16 cellular contexts compared by ENCODE assay signal in the genomic region with DNA sequence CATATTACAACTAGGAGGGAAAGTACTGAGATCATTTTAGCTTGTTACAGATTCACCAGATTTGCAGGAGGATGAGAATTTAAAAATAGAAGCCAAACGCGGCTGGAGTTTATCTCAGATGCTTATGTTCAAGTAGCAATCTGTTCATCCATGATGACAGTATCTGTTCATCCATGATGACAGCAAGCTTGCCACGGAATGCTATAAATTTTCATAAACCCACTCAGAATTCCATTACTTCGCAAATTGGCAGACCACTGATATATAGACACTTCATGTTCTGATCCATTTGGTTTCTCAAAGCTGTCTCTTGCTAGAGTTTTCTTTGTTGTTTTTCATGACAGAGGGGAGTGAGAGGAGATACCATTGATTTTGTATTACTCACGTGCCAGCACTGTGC.
DNase-seq lines count a peak whose midpoint lies in the region; ATAC-seq and TF ChIP-seq lines count a peak whose summit lies in the region.
"Had no signal": no experiment of that assay in that cellular context is flagged by ENCODE, and none has a peak within 500 bp of the region (broad histone marks: within the 10 kb centered on the region; RNA-seq: fewer than 3 reads in every experiment).

No MANE protein-coding gene starts in this region.

- H3K9me3 Mint-ChIP-seq in WTC11 (no peaks in the 10 kb centered on the region), endodermal cell (no peaks in the 10 kb centered on the region)
- H3K9me3 Mint-ChIP-seq: CD4-positive, alpha-beta memory T cell had no signal

- no peak for TF ChIP-seq CTCF in WTC11 (IDR thresholded peaks at IDR 0.05)
- no peak for TF ChIP-seq CTCF in endodermal cell (conservative IDR thresholded peaks at IDR 0.05)

- H3K27ac ChIP-seq in endodermal cell (ENCODE audit: low read depth, low read length) (peak overlapping the region; percentile 6), Karpas-422 (ENCODE audit: low read length) (no peak overlapping the region)
- H3K27ac ChIP-seq: GM23248 had no signal

- H3K36me3 Mint-ChIP-seq in WTC11 (no peaks in the 10 kb centered on the region), endodermal cell (ENCODE audit: low read depth) (no peaks in the 10 kb centered on the region)
- H3K36me3 Mint-ChIP-seq: CD4-positive, alpha-beta memory T cell had no signal

- H3K9me3 ChIP-seq in endodermal cell (ENCODE audit: control insufficient read depth, low read length) = no peaks in the 10 kb centered on the region
- H3K9me3 ChIP-seq in Karpas-422 (ENCODE audit: low read length) = no peaks in the 10 kb centered on the region

- DNase-seq in NCI-H524 treated with DMSO at 0.1 percent for 48 hours (lab: John Stamatoyannopoulos, UW) (peak; percentile 47), WTC11 (ENCODE audit: low spot score) (no peak), endodermal cell (no peak), putamen (ENCODE audit: low spot score) (peak; percentile 11), AG08396 (ENCODE audit: low spot score) (no peak), Karpas-422 (no peak)
- DNase-seq: CD4-positive, alpha-beta memory T cell; GM23248; KBM-7; NCI-H2029 treated with DMSO at 0.1 percent for 48 hours; NCI-H345; NCI-H774; RPMI8226; SIG-M5 had no signal

- ATAC-seq in WTC11 (no peak), GM19324 (IDR thresholded peaks at IDR 0.05; ENCODE audit: low FRiP score, unreplicated experiment) (no peak)
- ATAC-seq: HCT116 had no signal

- WGBS in endodermal cell (ENCODE audit: insufficient coverage in 1 of 2, insufficient read length in 1 of 2), 2 experiments = 93 to 96% methylated on average over 4 to 5 of the region's 5 CpGs

- peaks cover 11% of the 10 kb centered on the region for H3K4me1 Mint-ChIP-seq in WTC11
- H3K4me1 Mint-ChIP-seq in endodermal cell = peaks cover 35% of the 10 kb centered on the region
- H3K4me1 Mint-ChIP-seq: CD4-positive, alpha-beta memory T cell had no signal

- H3K9ac ChIP-seq in endodermal cell (ENCODE audit: extremely low read depth, low read length, poor library complexity, severe bottlenecking) (no peak overlapping the region), Karpas-422 (ENCODE audit: low read length) (no peak overlapping the region)
- H3K9ac ChIP-seq: GM23248 had no signal

- no peak overlapping the region for H2AFZ ChIP-seq in Karpas-422 (ENCODE audit: low read length)
- H2AFZ ChIP-seq: GM23248 had no signal

- H3K36me3 ChIP-seq in endodermal cell (ENCODE audit: control insufficient read depth, insufficient read depth, low read length) (no peaks in the 10 kb centered on the region), Karpas-422 (ENCODE audit: insufficient read depth, low read length) (no peaks in the 10 kb centered on the region)

- H3K27me3 Mint-ChIP-seq in WTC11 (ENCODE audit: low read depth) (no peaks in the 10 kb centered on the region), endodermal cell (ENCODE audit: insufficient read depth) (no peaks in the 10 kb centered on the region)

- no peaks in the 10 kb centered on the region for H3K9me2 ChIP-seq in Karpas-422 (replicated peaks; ENCODE audit: insufficient read depth, low read length)

- H4K20me1 ChIP-seq in Karpas-422 (ENCODE audit: insufficient read depth, low read depth, low read length) = no peaks in the 10 kb centered on the region

- CTCF ChIA-PET in WTC11 (lab: Charles Lee) = interaction anchor here (1.6 kb wide), 1 partner anchor 163 kb away, joined by 3 read pairs; no protein-coding TSS in a partner anchor

- H3K4me2 ChIP-seq in Karpas-422 (ENCODE audit: low read depth, low read length, poor library complexity, severe bottlenecking) = no peak overlapping the region

- H3K27me3 ChIP-seq in endodermal cell (ENCODE audit: control insufficient read depth, insufficient read depth, low read length, poor library complexity, severe bottlenecking) = no peaks in the 10 kb centered on the region
- no peaks in the 10 kb centered on the region for H3K27me3 ChIP-seq in Karpas-422 (ENCODE audit: low read length)

- H3K4me3 ChIP-seq in endodermal cell (ENCODE audit: low read length) (no peak overlapping the region), Karpas-422 (ENCODE audit: low read length) (no peak overlapping the region)
- H3K4me3 ChIP-seq: GM23248 had no signal

- no peaks in the 10 kb centered on the region for H3K79me2 ChIP-seq in Karpas-422 (ENCODE audit: low read length)

- H3K27ac Mint-ChIP-seq in WTC11 = peak overlapping the region; percentile 42
- no peak overlapping the region for H3K27ac Mint-ChIP-seq in endodermal cell
- H3K27ac Mint-ChIP-seq: CD4-positive, alpha-beta memory T cell had no signal

- H3K4me1 ChIP-seq in endodermal cell (ENCODE audit: control insufficient read depth, insufficient read depth, low read length) (peaks cover 7% of the 10 kb centered on the region), Karpas-422 (ENCODE audit: low read length) (no peaks in the 10 kb centered on the region)

- no peak overlapping the region for H3K4me3 Mint-ChIP-seq in WTC11
- no peak overlapping the region for H3K4me3 Mint-ChIP-seq in endodermal cell
- H3K4me3 Mint-ChIP-seq: CD4-positive, alpha-beta memory T cell had no signal

- POLR2A ChIA-PET in WTC11 (lab: Charles Lee) = no interaction called here

TF ChIP-seq in WTC11, 78 proteins besides CTCF, POLR2A, EP300 and RAD21 (continues in another document):
- TF ChIP-seq TEAD4 (CRISPR knock-in tag; IDR thresholded peaks at IDR 0.05) = no peak
- TF ChIP-seq, protein P1, sequence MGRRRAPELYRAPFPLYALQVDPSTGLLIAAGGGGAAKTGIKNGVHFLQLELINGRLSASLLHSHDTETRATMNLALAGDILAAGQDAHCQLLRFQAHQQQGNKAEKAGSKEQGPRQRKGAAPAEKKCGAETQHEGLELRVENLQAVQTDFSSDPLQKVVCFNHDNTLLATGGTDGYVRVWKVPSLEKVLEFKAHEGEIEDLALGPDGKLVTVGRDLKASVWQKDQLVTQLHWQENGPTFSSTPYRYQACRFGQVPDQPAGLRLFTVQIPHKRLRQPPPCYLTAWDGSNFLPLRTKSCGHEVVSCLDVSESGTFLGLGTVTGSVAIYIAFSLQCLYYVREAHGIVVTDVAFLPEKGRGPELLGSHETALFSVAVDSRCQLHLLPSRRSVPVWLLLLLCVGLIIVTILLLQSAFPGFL (CRISPR knock-in tag; IDR thresholded peaks at IDR 0.05; ENCODE audit: borderline replicate concordance) = no peak
- no peak for TF ChIP-seq CREM (CRISPR knock-in tag; IDR thresholded peaks at IDR 0.05)
- TF ChIP-seq, protein P2, sequence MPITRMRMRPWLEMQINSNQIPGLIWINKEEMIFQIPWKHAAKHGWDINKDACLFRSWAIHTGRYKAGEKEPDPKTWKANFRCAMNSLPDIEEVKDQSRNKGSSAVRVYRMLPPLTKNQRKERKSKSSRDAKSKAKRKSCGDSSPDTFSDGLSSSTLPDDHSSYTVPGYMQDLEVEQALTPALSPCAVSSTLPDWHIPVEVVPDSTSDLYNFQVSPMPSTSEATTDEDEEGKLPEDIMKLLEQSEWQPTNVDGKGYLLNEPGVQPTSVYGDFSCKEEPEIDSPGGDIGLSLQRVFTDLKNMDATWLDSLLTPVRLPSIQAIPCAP (CRISPR knock-in tag; IDR thresholded peaks at IDR 0.05) = no peak
- TF ChIP-seq, protein P3, sequence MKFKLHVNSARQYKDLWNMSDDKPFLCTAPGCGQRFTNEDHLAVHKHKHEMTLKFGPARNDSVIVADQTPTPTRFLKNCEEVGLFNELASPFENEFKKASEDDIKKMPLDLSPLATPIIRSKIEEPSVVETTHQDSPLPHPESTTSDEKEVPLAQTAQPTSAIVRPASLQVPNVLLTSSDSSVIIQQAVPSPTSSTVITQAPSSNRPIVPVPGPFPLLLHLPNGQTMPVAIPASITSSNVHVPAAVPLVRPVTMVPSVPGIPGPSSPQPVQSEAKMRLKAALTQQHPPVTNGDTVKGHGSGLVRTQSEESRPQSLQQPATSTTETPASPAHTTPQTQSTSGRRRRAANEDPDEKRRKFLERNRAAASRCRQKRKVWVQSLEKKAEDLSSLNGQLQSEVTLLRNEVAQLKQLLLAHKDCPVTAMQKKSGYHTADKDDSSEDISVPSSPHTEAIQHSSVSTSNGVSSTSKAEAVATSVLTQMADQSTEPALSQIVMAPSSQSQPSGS (CRISPR knock-in tag; IDR thresholded peaks at IDR 0.05; ENCODE audit: borderline replicate concordance, low read depth) = no peak
- no peak for TF ChIP-seq TEAD1 (CRISPR knock-in tag; IDR thresholded peaks at IDR 0.05)
- TF ChIP-seq, protein P4, sequence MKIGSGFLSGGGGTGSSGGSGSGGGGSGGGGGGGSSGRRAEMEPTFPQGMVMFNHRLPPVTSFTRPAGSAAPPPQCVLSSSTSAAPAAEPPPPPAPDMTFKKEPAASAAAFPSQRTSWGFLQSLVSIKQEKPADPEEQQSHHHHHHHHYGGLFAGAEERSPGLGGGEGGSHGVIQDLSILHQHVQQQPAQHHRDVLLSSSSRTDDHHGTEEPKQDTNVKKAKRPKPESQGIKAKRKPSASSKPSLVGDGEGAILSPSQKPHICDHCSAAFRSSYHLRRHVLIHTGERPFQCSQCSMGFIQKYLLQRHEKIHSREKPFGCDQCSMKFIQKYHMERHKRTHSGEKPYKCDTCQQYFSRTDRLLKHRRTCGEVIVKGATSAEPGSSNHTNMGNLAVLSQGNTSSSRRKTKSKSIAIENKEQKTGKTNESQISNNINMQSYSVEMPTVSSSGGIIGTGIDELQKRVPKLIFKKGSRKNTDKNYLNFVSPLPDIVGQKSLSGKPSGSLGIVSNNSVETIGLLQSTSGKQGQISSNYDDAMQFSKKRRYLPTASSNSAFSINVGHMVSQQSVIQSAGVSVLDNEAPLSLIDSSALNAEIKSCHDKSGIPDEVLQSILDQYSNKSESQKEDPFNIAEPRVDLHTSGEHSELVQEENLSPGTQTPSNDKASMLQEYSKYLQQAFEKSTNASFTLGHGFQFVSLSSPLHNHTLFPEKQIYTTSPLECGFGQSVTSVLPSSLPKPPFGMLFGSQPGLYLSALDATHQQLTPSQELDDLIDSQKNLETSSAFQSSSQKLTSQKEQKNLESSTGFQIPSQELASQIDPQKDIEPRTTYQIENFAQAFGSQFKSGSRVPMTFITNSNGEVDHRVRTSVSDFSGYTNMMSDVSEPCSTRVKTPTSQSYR (CRISPR knock-in tag; IDR thresholded peaks at IDR 0.05) = no peak
- TF ChIP-seq NR2C2 (CRISPR knock-in tag; IDR thresholded peaks at IDR 0.05) = no peak
- TF ChIP-seq ESRRA (CRISPR knock-in tag; IDR thresholded peaks at IDR 0.05; ENCODE audit: borderline replicate concordance) = no peak
- TF ChIP-seq PRRX2 (CRISPR knock-in tag; IDR thresholded peaks at IDR 0.05) = no peak
- TF ChIP-seq, protein P5, sequence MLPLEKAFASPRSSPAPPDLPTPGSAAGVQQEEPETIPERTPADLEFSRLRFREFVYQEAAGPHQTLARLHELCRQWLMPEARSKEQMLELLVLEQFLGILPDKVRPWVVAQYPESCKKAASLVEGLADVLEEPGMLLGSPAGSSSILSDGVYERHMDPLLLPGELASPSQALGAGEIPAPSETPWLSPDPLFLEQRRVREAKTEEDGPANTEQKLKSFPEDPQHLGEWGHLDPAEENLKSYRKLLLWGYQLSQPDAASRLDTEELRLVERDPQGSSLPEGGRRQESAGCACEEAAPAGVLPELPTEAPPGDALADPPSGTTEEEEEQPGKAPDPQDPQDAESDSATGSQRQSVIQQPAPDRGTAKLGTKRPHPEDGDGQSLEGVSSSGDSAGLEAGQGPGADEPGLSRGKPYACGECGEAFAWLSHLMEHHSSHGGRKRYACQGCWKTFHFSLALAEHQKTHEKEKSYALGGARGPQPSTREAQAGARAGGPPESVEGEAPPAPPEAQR (CRISPR knock-in tag; IDR thresholded peaks at IDR 0.05) = no peak

Comparison
In these comparisons a context has a peak if more than half of its experiments do, and no peak if none do; other contexts are left out.
1. DNase-seq: peak in NCI-H524 treated with DMSO at 0.1 percent for 48 hours (single experiment) and putamen (single experiment); none in WTC11 (single experiment), endodermal cell (single experiment), AG08396 (single experiment) and Karpas-422 (single experiment).